Comparison of ENCODE assay signal across 1 cellular context in genomic region chr6:143447865-143448264, GRCh38.
TF ChIP-seq lines count a peak whose summit lies in the region.

No MANE protein-coding gene starts in this region.

TF ChIP-seq in HEK293, 187 proteins besides CTCF, POLR2A, EP300 and RAD21 (continued from another document):
- peak; percentile 47; the same call in 1 of the 2 replicates for TF ChIP-seq ZNF280D (tag by site-specific recombination; IDR thresholded peaks at IDR 0.05)
